ENCODE assay signal across 8 cellular contexts in the genomic region with DNA sequence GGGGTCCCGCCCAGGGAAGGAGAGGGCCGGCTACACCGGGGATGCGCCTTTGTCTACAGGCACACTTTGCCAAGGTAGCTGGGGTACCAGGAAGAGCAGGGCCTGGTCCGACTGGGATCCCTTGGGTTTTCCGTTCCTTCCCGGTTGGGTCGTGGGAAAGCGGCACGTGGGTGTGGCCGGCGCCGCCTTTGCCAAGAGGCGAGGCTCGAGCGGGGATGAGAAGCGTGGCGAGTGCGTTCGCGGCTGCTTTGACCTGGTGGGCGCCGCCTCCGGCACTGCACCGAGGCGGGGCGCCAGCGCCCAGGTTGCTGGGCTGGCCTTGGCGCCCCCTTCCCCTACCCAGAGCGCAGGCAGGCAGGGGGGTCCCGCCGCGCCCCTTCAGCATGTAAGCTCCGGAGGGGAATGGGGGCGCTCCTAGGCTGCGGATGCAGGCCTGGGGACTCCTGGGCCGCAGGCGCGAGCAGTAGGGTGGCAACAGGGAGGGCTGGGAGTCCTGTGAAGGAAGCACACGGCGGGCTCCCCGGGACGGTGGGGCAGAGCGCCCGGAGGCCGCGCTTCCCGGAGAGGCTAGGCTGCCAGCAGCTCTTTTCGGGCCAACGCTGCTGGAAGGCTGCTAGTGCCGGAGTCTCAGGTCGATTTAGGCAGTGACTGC. TPM values are rescaled to one million over a fixed set of nuclear protein-coding genes. Genes with fewer than 3 reads are reported as not detected.
DNase-seq lines count a peak whose midpoint lies in the region; ATAC-seq and TF ChIP-seq lines count a peak whose summit lies in the region.

No MANE protein-coding gene starts in this region.

- H3K9me3 Mint-ChIP-seq in activated T-cell treated with anti-CD3 and anti-CD28 coated beads, Interleukin-2, amount 50 U/mL, for 24 hours = no peaks in the 10 kb centered on the region
- H3K9me3 Mint-ChIP-seq in central memory CD8-positive, alpha-beta T cell = no peaks in the 10 kb centered on the region

- TF ChIP-seq POLR2A in lower leg skin (IDR thresholded peaks at IDR 0.05) = no peak
- TF ChIP-seq POLR2A in tibial nerve (IDR thresholded peaks at IDR 0.05) = no peak

- peaks cover 0 to 34% (median 23%) of the 10 kb centered on the region in 4 donors for H3K4me1 ChIP-seq in tibial nerve
- H3K4me1 ChIP-seq in HAP-1 = peaks cover 4% of the 10 kb centered on the region

- intact Hi-C loops in lower leg skin (cut with DNase I; ENCODE audit: low total_unique reads) = no loop called here

- no peak overlapping the region for H3K27ac Mint-ChIP-seq in activated T-cell treated with anti-CD3 and anti-CD28 coated beads, Interleukin-2, amount 50 U/mL, for 24 hours
- no peak overlapping the region for H3K27ac Mint-ChIP-seq in central memory CD8-positive, alpha-beta T cell (ENCODE audit: low read depth)

- H3K36me3 ChIP-seq in tibial nerve (peaks cover 0 to 35% (median 6%) of the 10 kb centered on the region in 3 donors), HAP-1 (replicated peaks) (peaks cover 12% of the 10 kb centered on the region)

- TF ChIP-seq CTCF in lower leg skin (IDR thresholded peaks at IDR 0.05) (no peak), tibial nerve (IDR thresholded peaks at IDR 0.05) (no peak)

- no peak for ATAC-seq in central memory CD8-positive, alpha-beta T cell (replicated peaks; ENCODE audit: extremely low read depth, poor library complexity, severe bottlenecking)

- H3K9me3 ChIP-seq in tibial nerve (no peaks in the 10 kb centered on the region), HAP-1 (no peaks in the 10 kb centered on the region)

- H3K4me3 ChIP-seq in lower leg skin (ENCODE audit: low read depth, poor library complexity, severe bottlenecking) (peak overlapping the region; percentile 3), tibial nerve (peak overlapping the region; percentile 2 to 57 (median 20)), HAP-1 (no peak overlapping the region)

- peak overlapping the region; percentile 65 for H3K4me3 Mint-ChIP-seq in activated T-cell treated with anti-CD3 and anti-CD28 coated beads, Interleukin-2, amount 50 U/mL, for 24 hours
- peak overlapping the region; percentile 90 for H3K4me3 Mint-ChIP-seq in central memory CD8-positive, alpha-beta T cell

- H3K4me1 Mint-ChIP-seq in activated T-cell treated with anti-CD3 and anti-CD28 coated beads, Interleukin-2, amount 50 U/mL, for 24 hours (ENCODE audit: low read depth) = peaks cover 21% of the 10 kb centered on the region
- peaks cover 18% of the 10 kb centered on the region for H3K4me1 Mint-ChIP-seq in central memory CD8-positive, alpha-beta T cell

- peak; percentile 41 for DNase-seq in activated T-cell treated with anti-CD3 and anti-CD28 coated beads, Interleukin-2, amount 50 U/mL, for 24 hours
- no peak for DNase-seq in activated T-cell treated with anti-CD3 and anti-CD28 coated beads, Interleukin-2, amount 50 U/mL, for 1 hour
- no peak for DNase-seq in central memory CD8-positive, alpha-beta T cell (ENCODE audit: low spot score in 2 of 2)
- DNase-seq in lower leg skin (ENCODE audit: low spot score in 2 of 2) = no peak
- DNase-seq in tibial nerve (ENCODE audit: low spot score in 2 of 2) = no peak
- DNase-seq in SHP77 treated with DMSO at 0.1 percent for 48 hours (lab: John Stamatoyannopoulos, UW) = no peak
- DNase-seq in NOMO-1 treated with dmso at 0.1 percent for 144 hours (lab: John Stamatoyannopoulos, UW; ENCODE audit: unreplicated experiment) = no peak
- no peak for DNase-seq in HAP-1 (ENCODE audit: low spot score in 2 of 2)

- in situ Hi-C loops in HAP-1 (cut with MboI; ENCODE audit: low sequenced_read_pairs) = no loop called here

- 4 to 5% methylated on average over 20 of the region's 52 CpGs for WGBS in lower leg skin, 2 donors
- WGBS in tibial nerve, 2 donors = 4 to 9% methylated on average over 26 to 38 of the region's 52 CpGs

- peaks cover 49% of the 10 kb centered on the region for H3K27me3 Mint-ChIP-seq in activated T-cell treated with anti-CD3 and anti-CD28 coated beads, Interleukin-2, amount 50 U/mL, for 24 hours
- H3K27me3 Mint-ChIP-seq in central memory CD8-positive, alpha-beta T cell = peaks cover 46% of the 10 kb centered on the region

- H3K36me3 Mint-ChIP-seq in activated T-cell treated with anti-CD3 and anti-CD28 coated beads, Interleukin-2, amount 50 U/mL, for 24 hours (ENCODE audit: low read depth) = peaks cover 18% of the 10 kb centered on the region
- peaks cover 8% of the 10 kb centered on the region for H3K36me3 Mint-ChIP-seq in central memory CD8-positive, alpha-beta T cell (ENCODE audit: insufficient read depth)

- H3K27me3 ChIP-seq in tibial nerve (peaks cover 0 to 27% of the 10 kb centered on the region in 2 donors), HAP-1 (ENCODE audit: low read depth) (no peaks in the 10 kb centered on the region)

- no peak for TF ChIP-seq EP300 in tibial nerve (IDR thresholded peaks at IDR 0.05)

- no peak overlapping the region for H3K27ac ChIP-seq in tibial nerve

RNA-seq across cellular contexts. Expression of gene HAS3, which starts 2.0 kb away (rescaled TPM):
- total RNA-seq in lower leg skin = 1 to 10 TPM; 3.5 to 7.5 (median 4.8) TPM
- 1 to 10 TPM in 2 of 4 donors, under 1 TPM in 2; 0.42 to 7.1 (median 2.1) TPM for total RNA-seq in tibial nerve

RNA-seq across cellular contexts. Expression of gene CHTF8, which starts 25.0 kb away (rescaled TPM):
- total RNA-seq in lower leg skin = 100 to 1,000 TPM in 1 of 4 donors, 10 to 100 TPM in 3; 77.8 to 124 (median 82.8) TPM
- total RNA-seq in tibial nerve = 10 to 100 TPM; 58.8 to 99.0 (median 76.5) TPM

RNA-seq across cellular contexts. Expression of gene UTP4, which starts 25.0 kb away (rescaled TPM):
- total RNA-seq in lower leg skin (10 to 100 TPM; 13.3 to 22.0 (median 15.0) TPM), tibial nerve (10 to 100 TPM; 17.6 to 48.0 (median 24.1) TPM)
